In genomic region chr19:44725251-44725650, GRCh38 we compare ENCODE assay signal across 1 cellular context.
A peak's percentile ranks its signal among the peaks of the same experiment; 100 is the strongest.
TF ChIP-seq lines count a peak whose summit lies in the region.

No MANE protein-coding gene starts in this region.

TF ChIP-seq in HepG2, 621 proteins besides CTCF, POLR2A, EP300 and RAD21 (continued from another document and continues in another):
- TF ChIP-seq ZXDC (CRISPR knock-in tag; IDR thresholded peaks at IDR 0.05) (no peak), ZNF160 (CRISPR knock-in tag; IDR thresholded peaks at IDR 0.05) (no peak), HINFP (CRISPR knock-in tag; IDR thresholded peaks at IDR 0.05; ENCODE audit: low read depth) (no peak), PAXIP1 (CRISPR knock-in tag; conservative IDR thresholded peaks at IDR 0.05) (peak; percentile 85), TBP (CRISPR knock-in tag; IDR thresholded peaks at IDR 0.05) (no peak), HOXA3 (CRISPR knock-in tag; IDR thresholded peaks at IDR 0.05) (peak; percentile 80; the same call in 1 of the 2 replicates), ZBTB7B (CRISPR knock-in tag; IDR thresholded peaks at IDR 0.05) (peak; percentile 74; the same call in 1 of the 2 replicates), THRA (CRISPR knock-in tag; IDR thresholded peaks at IDR 0.05; ENCODE audit: borderline replicate concordance) (peak; percentile 60; the same call in 1 of the 2 replicates), ZNF281 (CRISPR knock-in tag; IDR thresholded peaks at IDR 0.05; ENCODE audit: borderline replicate concordance) (peak; percentile 20; the same call in 1 of the 2 replicates), MED8 (CRISPR knock-in tag; IDR thresholded peaks at IDR 0.05; ENCODE audit: insufficient replicate concordance) (peak; percentile 46), SOX6 (IDR thresholded peaks at IDR 0.05) (no peak), SOX6 (CRISPR knock-in tag; IDR thresholded peaks at IDR 0.05) (peak; percentile 51), TAF1 (CRISPR knock-in tag; IDR thresholded peaks at IDR 0.05) (peak; percentile 25; the same call in 1 of the 2 replicates), ZNF230 (CRISPR knock-in tag; IDR thresholded peaks at IDR 0.05) (no peak), JUN (CRISPR knock-in tag; IDR thresholded peaks at IDR 0.05) (no peak), MYPOP (CRISPR knock-in tag; IDR thresholded peaks at IDR 0.05) (no peak), ZNF468 (CRISPR knock-in tag; IDR thresholded peaks at IDR 0.05) (no peak), ZNF556 (CRISPR knock-in tag; IDR thresholded peaks at IDR 0.05; ENCODE audit: borderline replicate concordance) (no peak), SNAPC4 (CRISPR knock-in tag; IDR thresholded peaks at IDR 0.05) (no peak), NR2F1 (CRISPR knock-in tag; IDR thresholded peaks at IDR 0.05) (peak in 1 of 2 experiments; percentile 62; a peak in 1 of 4 replicates), SAP130 (CRISPR knock-in tag; IDR thresholded peaks at IDR 0.05; ENCODE audit: low read depth) (peak; percentile 67), HNRNPL (IDR thresholded peaks at IDR 0.05; ENCODE audit: low read depth, low read length) (peak; percentile 99), KDM2A (CRISPR knock-in tag; IDR thresholded peaks at IDR 0.05; ENCODE audit: borderline replicate concordance, low read depth) (peak; percentile 60; the same call in 1 of the 2 replicates), BCL6 (CRISPR knock-in tag; IDR thresholded peaks at IDR 0.05) (peak; percentile 55; the same call in 1 of the 2 replicates), TARDBP (CRISPR knock-in tag; IDR thresholded peaks at IDR 0.05) (peak; percentile 41; the same call in 1 of the 2 replicates), PATZ1 (CRISPR knock-in tag; IDR thresholded peaks at IDR 0.05) (peak; percentile 90), TFE3 (CRISPR knock-in tag; IDR thresholded peaks at IDR 0.05) (peak; percentile 41; the same call in 1 of the 2 replicates), ZNF580 (CRISPR knock-in tag; IDR thresholded peaks at IDR 0.05; ENCODE audit: borderline replicate concordance, low read depth) (peak; percentile 41; the same call in 1 of the 2 replicates)
